In genomic region chr1:163872067-163872466, GRCh38 we compare ENCODE assay signal across 14 cellular contexts.
"Had no signal": no experiment of that assay in that cellular context is flagged by ENCODE, and none has a peak within 500 bp of the region (broad histone marks: within the 10 kb centered on the region; RNA-seq: fewer than 3 reads in every experiment).

No MANE protein-coding gene starts in this region.

- H3K4me3 Mint-ChIP-seq: activated CD4-positive, alpha-beta memory T cell treated with anti-CD3 and anti-CD28 coated beads, Interleukin-2, amount 10 ng/mL, durations not matched to agents 7 days and 5 days; activated CD4-positive, alpha-beta T cell treated with anti-CD3 and anti-CD28 coated beads, Interleukin-2, amount 10 ng/mL, durations not matched to agents 24 days and 14 days; activated naive CD4-positive, alpha-beta T cell treated with anti-CD3 and anti-CD28 coated beads for 36 hours; activated naive CD8-positive, alpha-beta T cell treated with anti-CD3 and anti-CD28 coated beads, Interleukin-2, amount 10 ng/mL, durations not matched to agents 7 days and 5 days; activated T-cell treated with anti-CD3 and anti-CD28 coated beads, Interleukin-2, amount 50 U/mL, for 72 hours; mesothelial cell of epicardium; natural killer cell; stimulated activated naive CD8-positive, alpha-beta T cell treated with anti-CD3 and anti-CD28 coated beads, Interleukin-15, amount 100 ng/mL, for 72 hours had no signal

- H3K9me3 Mint-ChIP-seq: activated naive CD4-positive, alpha-beta T cell treated with anti-CD3 and anti-CD28 coated beads for 36 hours had no signal

- H3K27ac ChIP-seq: tibial artery had no signal

- H3K4me1 ChIP-seq: tibial artery had no signal

- H3K36me3 ChIP-seq: tibial artery had no signal

- H3K27ac Mint-ChIP-seq: activated CD4-positive, alpha-beta memory T cell treated with anti-CD3 and anti-CD28 coated beads, Interleukin-2, amount 10 ng/mL, durations not matched to agents 7 days and 5 days; activated CD4-positive, alpha-beta T cell treated with anti-CD3 and anti-CD28 coated beads, Interleukin-2, amount 10 ng/mL, durations not matched to agents 24 days and 14 days; activated naive CD4-positive, alpha-beta T cell treated with anti-CD3 and anti-CD28 coated beads for 36 hours; activated naive CD8-positive, alpha-beta T cell treated with anti-CD3 and anti-CD28 coated beads, Interleukin-2, amount 10 ng/mL, durations not matched to agents 7 days and 5 days; activated T-cell treated with anti-CD3 and anti-CD28 coated beads, Interleukin-2, amount 50 U/mL, for 72 hours; mesothelial cell of epicardium; natural killer cell; stimulated activated naive CD8-positive, alpha-beta T cell treated with anti-CD3 and anti-CD28 coated beads, Interleukin-15, amount 100 ng/mL, for 72 hours had no signal

- H3K36me3 Mint-ChIP-seq: activated naive CD8-positive, alpha-beta T cell treated with anti-CD3 and anti-CD28 coated beads, Interleukin-2, amount 10 ng/mL, durations not matched to agents 7 days and 5 days; natural killer cell had no signal

- H3K4me1 Mint-ChIP-seq: activated CD4-positive, alpha-beta memory T cell treated with anti-CD3 and anti-CD28 coated beads, Interleukin-2, amount 10 ng/mL, durations not matched to agents 7 days and 5 days; activated CD4-positive, alpha-beta T cell treated with anti-CD3 and anti-CD28 coated beads, Interleukin-2, amount 10 ng/mL, durations not matched to agents 24 days and 14 days; activated naive CD8-positive, alpha-beta T cell treated with anti-CD3 and anti-CD28 coated beads, Interleukin-2, amount 10 ng/mL, durations not matched to agents 7 days and 5 days; natural killer cell; stimulated activated naive CD8-positive, alpha-beta T cell treated with anti-CD3 and anti-CD28 coated beads, Interleukin-15, amount 100 ng/mL, for 72 hours had no signal

- H3K27me3 ChIP-seq: tibial artery had no signal

- H3K4me3 ChIP-seq: tibial artery had no signal

- DNase-seq: activated CD4-positive, alpha-beta memory T cell treated with anti-CD3 and anti-CD28 coated beads, Interleukin-2, amount 10 ng/mL, durations not matched to agents 7 days and 5 days; activated CD4-positive, alpha-beta T cell treated with anti-CD3 and anti-CD28 coated beads, Interleukin-2, amount 10 ng/mL, durations not matched to agents 24 days and 14 days; activated effector memory CD4-positive, alpha-beta T cell treated with Interleukin-2 at 50 U/mL for 16 hours; activated naive CD4-positive, alpha-beta T cell treated with anti-CD3 and anti-CD28 coated beads for 36 hours; activated naive CD8-positive, alpha-beta T cell treated with anti-CD3 and anti-CD28 coated beads, Interleukin-2, amount 10 ng/mL, durations not matched to agents 7 days and 5 days; activated T-cell treated with anti-CD3 and anti-CD28 coated beads, Interleukin-2, amount 50 U/mL, for 72 hours; amygdala; effector memory CD4-positive, alpha-beta T cell; natural killer cell; stimulated activated CD4-positive, alpha-beta T cell treated with anti-CD3 and anti-CD28 coated beads, Interleukin-4, amount 100 ng/mL, for 4 hours; stimulated activated naive CD8-positive, alpha-beta T cell treated with anti-CD3 and anti-CD28 coated beads, Interleukin-15, amount 100 ng/mL, for 72 hours; tibial artery had no signal

- H3K27me3 Mint-ChIP-seq: activated CD4-positive, alpha-beta memory T cell treated with anti-CD3 and anti-CD28 coated beads, Interleukin-2, amount 10 ng/mL, durations not matched to agents 7 days and 5 days; activated CD4-positive, alpha-beta T cell treated with anti-CD3 and anti-CD28 coated beads, Interleukin-2, amount 10 ng/mL, durations not matched to agents 24 days and 14 days; activated naive CD8-positive, alpha-beta T cell treated with anti-CD3 and anti-CD28 coated beads, Interleukin-2, amount 10 ng/mL, durations not matched to agents 7 days and 5 days; stimulated activated naive CD8-positive, alpha-beta T cell treated with anti-CD3 and anti-CD28 coated beads, Interleukin-15, amount 100 ng/mL, for 72 hours had no signal

- ATAC-seq: activated CD4-positive, CD25-positive, alpha-beta regulatory T cell treated with anti-CD3 and anti-CD28 coated beads, Interleukin-2, amount 50 U/mL, for 24 hours; activated T-cell treated with anti-CD3 and anti-CD28 coated beads, Interleukin-2, amount 50 U/mL, for 72 hours; natural killer cell; stimulated activated naive CD8-positive, alpha-beta T cell treated with anti-CD3 and anti-CD28 coated beads, Interleukin-15, amount 100 ng/mL, for 72 hours had no signal
